ENCODE assay signal across 28 cellular contexts in the genomic region with DNA sequence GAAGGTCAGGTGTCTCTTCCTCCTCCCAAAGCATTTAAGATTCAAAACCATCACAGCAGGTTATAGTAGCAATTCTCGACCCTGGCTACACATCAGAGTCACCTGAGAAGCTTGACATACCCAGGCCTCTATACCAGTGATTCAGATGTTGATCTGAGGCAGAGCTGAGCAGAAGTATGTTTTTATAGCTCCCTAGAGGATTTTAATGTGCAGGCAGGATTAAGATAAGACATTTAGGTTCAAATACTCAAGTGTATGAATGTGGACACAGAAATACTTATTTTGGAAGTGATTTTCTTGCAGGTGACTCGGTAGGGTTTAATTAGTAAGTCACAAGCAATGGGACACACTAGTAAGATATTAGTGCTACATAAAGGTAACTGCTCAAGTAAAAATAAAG.
"Had no signal": no experiment of that assay in that cellular context is flagged by ENCODE, and none has a peak within 500 bp of the region (broad histone marks: within the 10 kb centered on the region; RNA-seq: fewer than 3 reads in every experiment).

No MANE protein-coding gene starts in this region.

- H3K9me3 Mint-ChIP-seq: dendritic cell treated with granulocyte-macrophage colony-stimulating factor and Interleukin-4, amounts not matched to agents 40 ng/mL and 50 ng/mL, for 4 days; endodermal cell; naive thymus-derived CD4-positive, alpha-beta T cell; nephron; stimulated activated naive B cell treated with anti-CD40 and anti-IgM and Interleukin-4, amounts not matched to agents 10 μg/mL and 1 μg/mL and 100 μg/mL, for 72 hours; stimulated activated naive CD8-positive, alpha-beta T cell treated with anti-CD3 and anti-CD28 coated beads, Interleukin-15, Interleukin-2, amounts not matched to agents 100 ng/mL and 50 ng/mL, for 24 hours had no signal

- H3K36me3 ChIP-seq: colonic mucosa had no signal

- H3K27ac ChIP-seq: colonic mucosa, epithelial cell of prostate, gastrocnemius medialis, left lung, prostate gland, sigmoid colon, skin epidermis, spleen, suprapubic skin, transverse colon, upper lobe of right lung had no signal

- H3K27me3 Mint-ChIP-seq: dendritic cell treated with granulocyte-macrophage colony-stimulating factor and Interleukin-4, amounts not matched to agents 40 ng/mL and 50 ng/mL, for 4 days; naive thymus-derived CD4-positive, alpha-beta T cell; stimulated activated naive B cell treated with anti-CD40 and anti-IgM and Interleukin-4, amounts not matched to agents 10 μg/mL and 1 μg/mL and 100 μg/mL, for 72 hours; stimulated activated naive CD8-positive, alpha-beta T cell treated with anti-CD3 and anti-CD28 coated beads, Interleukin-15, Interleukin-2, amounts not matched to agents 100 ng/mL and 50 ng/mL, for 24 hours had no signal

- H3K27ac Mint-ChIP-seq: dendritic cell treated with granulocyte-macrophage colony-stimulating factor and Interleukin-4, amounts not matched to agents 40 ng/mL and 50 ng/mL, for 4 days; endodermal cell; mesothelial cell of epicardium; nephron; stimulated activated naive B cell treated with anti-CD40 and anti-IgM and Interleukin-4, amounts not matched to agents 10 μg/mL and 1 μg/mL and 100 μg/mL, for 72 hours; stimulated activated naive CD8-positive, alpha-beta T cell treated with anti-CD3 and anti-CD28 coated beads, Interleukin-15, Interleukin-2, amounts not matched to agents 100 ng/mL and 50 ng/mL, for 24 hours had no signal

- DNase-seq: colonic mucosa; effector CD8-positive, alpha-beta T cell; endodermal cell; foreskin fibroblast; gastrocnemius medialis; head of caudate nucleus; left cardiac atrium; left lung; mesenchymal stem cell; naive thymus-derived CD4-positive, alpha-beta T cell; nucleus accumbens; right cardiac atrium; sigmoid colon; spleen; stimulated activated CD4-positive, alpha-beta T cell treated with anti-CD3 and anti-CD28 coated beads, Interleukin-15, amount 100 ng/mL, for 24 hours; stimulated activated CD4-positive, alpha-beta T cell treated with anti-CD3 and anti-CD28 coated beads, Interleukin-2, amount 100 ng/mL, for 48 hours; stimulated activated naive B cell treated with anti-CD40 and anti-IgM and Interleukin-4, amounts not matched to agents 10 μg/mL and 1 μg/mL and 100 μg/mL, for 72 hours; transverse colon; upper lobe of right lung had no signal

- H3K4me3 ChIP-seq: colonic mucosa, gastrocnemius medialis, left lung, prostate gland, sigmoid colon, skin epidermis, spleen, suprapubic skin, transverse colon, upper lobe of right lung had no signal

- H3K9me3 ChIP-seq: colonic mucosa, gastrocnemius medialis, left lung, prostate gland, sigmoid colon, spleen, suprapubic skin, transverse colon, upper lobe of right lung had no signal

- ATAC-seq: esophagus mucosa; gastrocnemius medialis; left cardiac atrium; left lung; naive thymus-derived CD4-positive, alpha-beta T cell; right cardiac atrium; stimulated activated naive B cell treated with anti-CD40 and anti-IgM and Interleukin-4, amounts not matched to agents 10 μg/mL and 1 μg/mL and 100 μg/mL, for 72 hours; upper lobe of right lung had no signal

- H3K27me3 ChIP-seq: colonic mucosa, gastrocnemius medialis, left lung, sigmoid colon, spleen, suprapubic skin, transverse colon, upper lobe of right lung had no signal

- H3K4me3 Mint-ChIP-seq: dendritic cell treated with granulocyte-macrophage colony-stimulating factor and Interleukin-4, amounts not matched to agents 40 ng/mL and 50 ng/mL, for 4 days; endodermal cell; mesothelial cell of epicardium; naive thymus-derived CD4-positive, alpha-beta T cell; nephron; stimulated activated naive B cell treated with anti-CD40 and anti-IgM and Interleukin-4, amounts not matched to agents 10 μg/mL and 1 μg/mL and 100 μg/mL, for 72 hours; stimulated activated naive CD8-positive, alpha-beta T cell treated with anti-CD3 and anti-CD28 coated beads, Interleukin-15, Interleukin-2, amounts not matched to agents 100 ng/mL and 50 ng/mL, for 24 hours had no signal

- H3K4me1 ChIP-seq: colonic mucosa, prostate gland had no signal
